In the genomic region with DNA sequence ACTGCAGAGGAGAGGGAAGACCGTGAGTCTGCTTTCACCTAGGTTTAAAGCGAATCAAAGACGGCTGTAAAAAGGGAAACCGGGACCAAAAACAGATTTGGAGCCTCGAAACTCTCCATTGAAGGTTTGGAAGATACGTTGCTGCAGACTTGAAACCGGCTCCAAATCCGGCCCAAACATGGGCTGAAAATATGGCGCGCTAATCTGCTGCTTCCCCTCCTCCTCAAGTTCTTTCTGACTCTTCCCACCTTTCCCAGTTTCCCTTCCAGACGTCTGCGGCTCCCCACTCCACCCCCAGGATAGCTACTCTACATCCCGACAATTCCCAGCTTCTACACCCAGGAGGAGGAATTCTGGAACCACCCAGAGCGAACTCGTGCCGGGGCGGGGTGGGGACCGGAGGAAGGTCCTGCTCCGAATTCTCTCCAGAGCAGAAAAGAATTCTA, we compare ENCODE assay signal across 9 cellular contexts. TPM values are rescaled to one million over a fixed set of nuclear protein-coding genes. Genes with fewer than 3 reads are reported as not detected.
DNase-seq lines count a peak whose midpoint lies in the region; ATAC-seq, FAIRE-seq and TF ChIP-seq lines count a peak whose summit lies in the region.
"Had no signal": no experiment of that assay in that cellular context is flagged by ENCODE, and none has a peak within 500 bp of the region (broad histone marks: within the 10 kb centered on the region; RNA-seq: fewer than 3 reads in every experiment).

No MANE protein-coding gene starts in this region.

- H3K36me3 ChIP-seq in H7 (replicated peaks; ENCODE audit: control insufficient read depth, insufficient read depth, low read length) = no peaks in the 10 kb centered on the region
- H3K36me3 ChIP-seq in ascending aorta = no peaks in the 10 kb centered on the region
- no peaks in the 10 kb centered on the region for H3K36me3 ChIP-seq in keratinocyte (ENCODE audit: control insufficient read depth in 2 of 2, extremely low read depth in 1 of 2, insufficient read depth in 2 of 2, low read length in 2 of 2)
- H3K36me3 ChIP-seq: HAP-1 had no signal

- DNase-seq in H7 (peak; percentile 67), ascending aorta (ENCODE audit: low spot score in 2 of 2) (no peak), keratinocyte (ENCODE audit: low read depth, low spot score) (no peak), cerebellar nuclear complex (lab: John Stamatoyannopoulos, UW) (no peak), GM12892 (ENCODE audit: insufficient read length) (no peak)
- peak in 1 of 2 donors; percentile 63 for DNase-seq in stimulated activated effector memory CD8-positive, alpha-beta T cell treated with anti-CD3 and anti-CD28 coated beads, Interleukin-12 subunit alpha, Interleukin-12 subunit beta, amount 100 ng/mL, for 72 hours (ENCODE audit: low spot score in 2 of 2)
- DNase-seq in stimulated activated CD4-positive, alpha-beta T cell treated with anti-CD3 and anti-CD28 coated beads, Interleukin-12 subunit alpha, Interleukin-12 subunit beta, amount 100 ng/mL, for 4 hours = no peak
- DNase-seq in stimulated activated CD4-positive, alpha-beta T cell treated with anti-CD3 and anti-CD28 coated beads, Interleukin-15, amount 100 ng/mL, for 24 hours = no peak

- intact Hi-C loops in ascending aorta (cut with DNase I) = loop anchor here (5.0 to 10.0 kb wide), 2 partner anchors 531 to 614 kb away; partner anchors contain the start of gene CMC1

- H2AFZ ChIP-seq in keratinocyte (ENCODE audit: control insufficient read depth, low read length) = peak overlapping the region; percentile 93

- no peaks in the 10 kb centered on the region for H3K9me1 ChIP-seq in keratinocyte (ENCODE audit: control insufficient read depth, extremely low read depth, insufficient read depth, low read length)

- H3K27me3 ChIP-seq in H7 (ENCODE audit: control insufficient read depth, insufficient read depth, low read length) (peaks cover 68% of the 10 kb centered on the region), ascending aorta (peaks cover 15% of the 10 kb centered on the region), keratinocyte (ENCODE audit: control insufficient read depth, extremely low read depth, insufficient read depth, low read length) (peaks cover 26% of the 10 kb centered on the region)

- peaks cover 64% of the 10 kb centered on the region for H3K36me3 Mint-ChIP-seq in stimulated activated effector memory CD8-positive, alpha-beta T cell treated with anti-CD3 and anti-CD28 coated beads, Interleukin-12 subunit alpha, Interleukin-12 subunit beta, amount 100 ng/mL, for 72 hours

- H3K4me2 ChIP-seq in keratinocyte (ENCODE audit: control insufficient read depth, extremely low read depth, insufficient read depth, low read depth, low read length) = peak overlapping the region; percentile 92

- H3K4me1 ChIP-seq in ascending aorta (peaks cover 10 to 16% of the 10 kb centered on the region in 2 donors), keratinocyte (ENCODE audit: control insufficient read depth, extremely low read depth, insufficient read depth, low read length) (peaks cover 28% of the 10 kb centered on the region)
- H3K4me1 ChIP-seq: HAP-1 had no signal

- no peaks in the 10 kb centered on the region for H3K79me2 ChIP-seq in keratinocyte (ENCODE audit: control insufficient read depth, insufficient read depth, low read length)

- H3K4me1 Mint-ChIP-seq in stimulated activated effector memory CD8-positive, alpha-beta T cell treated with anti-CD3 and anti-CD28 coated beads, Interleukin-12 subunit alpha, Interleukin-12 subunit beta, amount 100 ng/mL, for 72 hours = peaks cover 50% of the 10 kb centered on the region

- peak overlapping the region; percentile 98 for H3K27ac Mint-ChIP-seq in stimulated activated effector memory CD8-positive, alpha-beta T cell treated with anti-CD3 and anti-CD28 coated beads, Interleukin-12 subunit alpha, Interleukin-12 subunit beta, amount 100 ng/mL, for 72 hours

- dilution Hi-C loops in keratinocyte (cut with MboI; ENCODE audit: extremely low pct_ligation_motif_present, low sequenced_read_pairs) = no loop called here

- H3K4me3 Mint-ChIP-seq in stimulated activated effector memory CD8-positive, alpha-beta T cell treated with anti-CD3 and anti-CD28 coated beads, Interleukin-12 subunit alpha, Interleukin-12 subunit beta, amount 100 ng/mL, for 72 hours = peak overlapping the region; percentile 95

- FAIRE-seq in keratinocyte (lab: Jason Lieb, UNC) (peak; percentile 46), GM12892 (lab: Jason Lieb, UNC) (no peak)

- H3K9me3 Mint-ChIP-seq in stimulated activated effector memory CD8-positive, alpha-beta T cell treated with anti-CD3 and anti-CD28 coated beads, Interleukin-12 subunit alpha, Interleukin-12 subunit beta, amount 100 ng/mL, for 72 hours = no peaks in the 10 kb centered on the region

- TF ChIP-seq CTCF in ascending aorta (IDR thresholded peaks at IDR 0.05) = no peak
- TF ChIP-seq CTCF in keratinocyte (optimal IDR thresholded peaks at IDR 0.05 in 1 of 3, IDR thresholded peaks at IDR 0.05 in 1 of 3, conservative IDR thresholded peaks at IDR 0.05 in 1 of 3; ENCODE audit: extremely low read depth in 1 of 3, insufficient read depth in 2 of 3, low read length in 3 of 3) = no peak

- H3K4me3 ChIP-seq in H7 (ENCODE audit: insufficient read depth, low read depth, low read length) (peak overlapping the region; percentile 41), ascending aorta (peak overlapping the region; percentile 57 to 73), keratinocyte (ENCODE audit: control insufficient read depth in 2 of 3, extremely low read depth in 1 of 3, insufficient read depth in 2 of 3, low read depth in 1 of 3, low read length in 3 of 3) (peak overlapping the region; percentile 31 to 79 (median 74))
- H3K4me3 ChIP-seq: HAP-1 had no signal

- ATAC-seq in stimulated activated effector memory CD8-positive, alpha-beta T cell treated with anti-CD3 and anti-CD28 coated beads, Interleukin-12 subunit alpha, Interleukin-12 subunit beta, amount 100 ng/mL, for 72 hours = no peak

- H3K9ac ChIP-seq in keratinocyte (ENCODE audit: control insufficient read depth, extremely low read depth, insufficient read depth, low read length) = peak overlapping the region; percentile 18

- TF ChIP-seq POLR2A in GM12892 (IDR thresholded peaks at IDR 0.05; ENCODE audit: low read depth, low read length) = no peak

- H4K20me1 ChIP-seq in keratinocyte (ENCODE audit: control insufficient read depth, extremely low read depth, insufficient read depth, low read length) = no peaks in the 10 kb centered on the region

- no peaks in the 10 kb centered on the region for H3K9me3 ChIP-seq in ascending aorta
- H3K9me3 ChIP-seq in keratinocyte (ENCODE audit: control insufficient read depth, low read depth, low read length) = no peaks in the 10 kb centered on the region
- H3K9me3 ChIP-seq: HAP-1 had no signal

- no peak overlapping the region for H3K27ac ChIP-seq in ascending aorta
- no peak overlapping the region for H3K27ac ChIP-seq in keratinocyte (ENCODE audit: control insufficient read depth, insufficient read depth, low read length)

RNA-seq across cellular contexts. Expression of gene EOMES, which starts 8.7 kb away (rescaled TPM):
- 24.0 and 54.9 TPM in 2 replicates for total RNA-seq in H7 (2014; rRNA removed; shearing (Covaris generic))
- total RNA-seq in ascending aorta = not detected
- 0.57 to 1.6 TPM (median 0.93 TPM) in 3 replicates for polyA plus RNA-seq in keratinocyte
- polyA plus RNA-seq in keratinocyte (2011; ENCODE audit: low read depth) = not detected
- polyA plus RNA-seq in keratinocyte (2011; cell fraction: cytosol; rRNA removed) = 0.82 and 2.1 TPM in 2 replicates
- polyA plus RNA-seq in keratinocyte (2011; cell fraction: nucleus; rRNA removed) = 0.84 and 0.88 TPM in 2 replicates
- 0.30 and 0.54 TPM in 2 replicates for polyA plus RNA-seq in keratinocyte (2012; ENCODE audit: low replicate concordance)
- 0.23 to 0.61 TPM (median 0.53 TPM) in 3 replicates for polyA minus RNA-seq in keratinocyte
- 0.77 TPM for polyA minus RNA-seq in keratinocyte (2011; cell fraction: cytosol; rRNA and poly(A)+ RNA removed)
- 0.32 and 0.39 TPM in 2 replicates for polyA minus RNA-seq in keratinocyte (2011; cell fraction: nucleus; rRNA and poly(A)+ RNA removed)
- not detected for polyA plus RNA-seq in GM12892 (2012; ENCODE audit: missing spikeins)

Comparison
In these comparisons a context has a peak if more than half of its experiments do, and no peak if none do; other contexts are left out.
1. RNA of gene EOMES, which starts 8.7 kb away (total RNA-seq): 24.0 to 54.9 TPM in H7; not detected in ascending aorta (single experiment); every median in the first group is over 10 times any median in the second.
2. Peak in every context shown above with its lines, with median percentiles within 50 percentile points of each other: H3K4me3 ChIP-seq.